Comparison of ENCODE assay signal across 16 cellular contexts in the genomic region with DNA sequence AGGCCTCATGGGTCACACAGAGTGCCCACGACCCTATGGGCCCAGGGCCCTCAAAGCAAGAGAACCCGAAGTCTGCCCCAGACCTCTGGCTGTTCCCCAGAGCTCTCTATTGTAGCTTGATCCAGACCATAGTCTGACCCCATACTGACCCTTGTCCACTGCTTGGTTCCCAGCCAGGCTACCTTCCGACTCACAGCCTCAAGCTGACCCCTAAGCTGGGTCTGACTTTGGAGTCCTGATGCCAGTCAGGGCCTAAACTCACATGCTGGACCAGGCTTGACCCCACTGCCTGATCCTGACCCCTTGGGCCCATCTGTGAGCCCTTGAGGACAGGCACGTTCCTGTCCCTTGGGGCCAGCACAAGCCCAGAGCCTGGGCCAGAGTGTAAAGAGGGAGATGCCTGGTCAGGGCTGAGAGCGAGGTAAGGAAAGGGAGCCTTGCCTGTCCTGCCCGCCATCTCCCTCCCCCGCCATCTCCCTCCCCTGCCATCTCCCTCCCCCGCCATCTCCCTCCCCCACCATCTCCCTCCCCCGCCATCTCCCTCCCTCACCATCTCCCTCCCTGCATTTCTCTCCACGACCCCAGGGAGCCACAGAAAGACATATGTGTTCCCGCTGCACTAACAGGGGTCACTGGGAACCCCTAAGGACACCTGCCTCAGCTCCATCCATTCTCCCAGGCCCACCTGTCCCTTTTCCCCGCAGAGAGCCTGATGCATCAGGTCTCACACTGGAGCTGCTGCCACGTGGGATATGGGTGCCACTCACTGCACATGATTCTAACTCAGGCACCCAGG. TPM values are rescaled to one million over a fixed set of nuclear protein-coding genes. Genes with fewer than 3 reads are reported as not detected.
"Had no signal": no experiment of that assay in that cellular context is flagged by ENCODE, and none has a peak within 500 bp of the region (broad histone marks: within the 10 kb centered on the region; RNA-seq: fewer than 3 reads in every experiment).

No MANE protein-coding gene starts in this region.

- H3K4me3 Mint-ChIP-seq: activated naive CD8-positive, alpha-beta T cell treated with anti-CD3 and anti-CD28 coated beads, Interleukin-2, amount 10 ng/mL, durations not matched to agents 7 days and 5 days; memory B cell had no signal

- H3K4me1 ChIP-seq: prostate gland had no signal

- H3K4me1 Mint-ChIP-seq: activated naive CD8-positive, alpha-beta T cell treated with anti-CD3 and anti-CD28 coated beads, Interleukin-2, amount 10 ng/mL, durations not matched to agents 7 days and 5 days; memory B cell had no signal

- H3K9me3 ChIP-seq: colonic mucosa, gastroesophageal sphincter, prostate gland had no signal

- H3K27ac Mint-ChIP-seq: activated naive CD8-positive, alpha-beta T cell treated with anti-CD3 and anti-CD28 coated beads, Interleukin-2, amount 10 ng/mL, durations not matched to agents 7 days and 5 days; memory B cell had no signal

- H3K4me3 ChIP-seq: colonic mucosa, gastroesophageal sphincter, prostate gland had no signal

- H3K36me3 ChIP-seq: colonic mucosa, gastroesophageal sphincter, prostate gland had no signal

- H3K36me3 Mint-ChIP-seq: activated naive CD8-positive, alpha-beta T cell treated with anti-CD3 and anti-CD28 coated beads, Interleukin-2, amount 10 ng/mL, durations not matched to agents 7 days and 5 days; memory B cell had no signal

- H3K27ac ChIP-seq: colonic mucosa, gastroesophageal sphincter, prostate gland had no signal

- DNase-seq: activated CD4-positive, alpha-beta T cell treated with anti-CD3 and anti-CD28 coated beads for 1 hour; activated CD4-positive, alpha-beta T cell treated with anti-CD3 and anti-CD28 coated beads, Interleukin-2, amount 50 U/mL, for 48 hours; activated naive CD8-positive, alpha-beta T cell treated with anti-CD3 and anti-CD28 coated beads, Interleukin-2, amount 10 ng/mL, durations not matched to agents 7 days and 5 days; anterior cingulate cortex; colonic mucosa; effector CD8-positive, alpha-beta T cell; hippocampal formation; nucleus accumbens; SHP77 treated with DMSO at 0.1 percent for 48 hours; stimulated activated CD4-positive, alpha-beta T cell treated with anti-CD3 and anti-CD28 coated beads, Interleukin-2, amount 100 ng/mL, for 48 hours; stimulated activated naive CD4-positive, alpha-beta T cell treated with Interleukin-2 at 50 U/mL for 16 hours had no signal

- ATAC-seq: gastroesophageal sphincter, sciatic nerve had no signal

- H3K9me3 Mint-ChIP-seq: activated naive CD8-positive, alpha-beta T cell treated with anti-CD3 and anti-CD28 coated beads, Interleukin-2, amount 10 ng/mL, durations not matched to agents 7 days and 5 days; memory B cell had no signal

RNA-seq across cellular contexts. Expression of gene ENHO, which starts 32.8 kb away (rescaled TPM):
- total RNA-seq: activated naive CD8-positive, alpha-beta T cell treated with anti-CD3 and anti-CD28 coated beads, Interleukin-2, amount 10 ng/mL, durations not matched to agents 7 days and 5 days; T-helper 2 cell treated with Interferon-gamma antibody and Interleukin-4, amounts not matched to agents 100 ng/mL and 5 ng/mL, for 36 hours had no signal

RNA-seq across cellular contexts. Expression of gene CNTFR, which starts 33.9 kb away (rescaled TPM):
- total RNA-seq: activated naive CD8-positive, alpha-beta T cell treated with anti-CD3 and anti-CD28 coated beads, Interleukin-2, amount 10 ng/mL, durations not matched to agents 7 days and 5 days; T-helper 2 cell treated with Interferon-gamma antibody and Interleukin-4, amounts not matched to agents 100 ng/mL and 5 ng/mL, for 36 hours had no signal
